ENCODE assay signal across 1 cellular context in the genomic region with DNA sequence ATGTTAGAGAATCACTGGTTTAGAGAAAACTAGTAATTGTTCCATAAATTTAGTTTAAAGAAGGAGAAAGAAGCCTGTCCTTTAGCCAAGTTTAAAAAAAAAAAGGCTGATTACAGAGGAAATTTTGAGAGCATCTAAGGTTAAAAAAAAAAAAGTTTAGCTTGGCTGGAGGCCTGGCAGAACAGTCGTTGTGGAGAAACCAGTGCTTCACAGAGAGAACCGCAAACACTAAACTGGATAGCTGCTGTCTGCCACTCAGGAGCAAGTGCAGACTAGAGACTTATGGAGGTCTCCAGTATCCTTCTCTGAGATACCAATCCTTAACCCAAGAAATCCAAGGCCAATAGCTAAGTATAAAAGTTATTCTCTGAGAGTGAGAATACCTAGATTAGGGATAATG.
TF ChIP-seq lines count a peak whose summit lies in the region.

No MANE protein-coding gene starts in this region.

TF ChIP-seq in HepG2, 621 proteins besides CTCF, POLR2A, EP300 and RAD21 (continued from another document):
- no peak for TF ChIP-seq HIC2 (CRISPR knock-in tag; IDR thresholded peaks at IDR 0.05; ENCODE audit: low read depth)
- no peak for TF ChIP-seq KDM5A (IDR thresholded peaks at IDR 0.05; ENCODE audit: borderline replicate concordance, low read length)
- no peak for TF ChIP-seq THYN1 (CRISPR knock-in tag; IDR thresholded peaks at IDR 0.05; ENCODE audit: borderline replicate concordance, low read depth)
- no peak for TF ChIP-seq CEBPZ (IDR thresholded peaks at IDR 0.05; ENCODE audit: low read length)
